Comparison of ENCODE assay signal across 9 cellular contexts in the genomic region with DNA sequence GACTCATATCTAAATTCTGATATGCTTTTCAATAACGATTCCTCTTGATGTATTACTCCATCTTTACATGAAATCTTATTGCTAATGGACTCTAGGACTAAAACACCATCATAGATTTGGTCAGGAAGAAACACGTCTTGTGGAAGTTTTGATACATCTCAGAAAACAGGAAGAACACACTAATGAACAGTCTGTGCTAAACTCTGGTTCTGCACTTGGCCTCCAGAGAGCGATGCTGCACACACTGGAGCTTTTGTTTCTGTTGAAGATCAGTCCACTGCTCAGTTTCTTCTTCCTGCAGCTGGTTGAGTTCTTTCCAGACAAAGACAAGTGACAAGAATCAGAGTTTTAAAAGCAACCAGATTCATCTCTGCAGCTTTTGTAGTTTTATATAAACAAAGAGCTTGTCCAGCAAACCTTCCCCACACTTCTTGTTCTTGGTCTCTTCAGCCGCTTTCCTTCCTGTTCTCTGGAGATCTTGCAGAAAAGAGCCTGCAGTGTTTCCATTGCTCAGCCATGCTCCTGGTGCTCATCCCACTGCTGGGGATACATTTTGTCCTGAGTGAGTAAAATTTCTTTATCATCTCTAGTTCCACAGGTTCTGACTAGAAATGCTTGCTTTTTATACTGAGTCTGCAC.
DNase-seq lines count a peak whose midpoint lies in the region; ATAC-seq, FAIRE-seq and TF ChIP-seq lines count a peak whose summit lies in the region.
"Had no signal": no experiment of that assay in that cellular context is flagged by ENCODE, and none has a peak within 500 bp of the region (broad histone marks: within the 10 kb centered on the region; RNA-seq: fewer than 3 reads in every experiment).

No MANE protein-coding gene starts in this region.

- H3K4me1 ChIP-seq in CD4-positive, CD25-positive, alpha-beta regulatory T cell (ENCODE audit: control insufficient read depth, insufficient read depth, low read length, poor library complexity, severe bottlenecking), result peaks cover 4% of the 10 kb centered on the region
- H3K4me1 ChIP-seq in HepG2 (ENCODE audit: insufficient read depth, low read length), result no peaks in the 10 kb centered on the region

- no peaks in the 10 kb centered on the region for H3K9me3 ChIP-seq in CD4-positive, CD25-positive, alpha-beta regulatory T cell (ENCODE audit: control insufficient read depth in 2 of 2, low read length in 2 of 2)
- H3K9me3 ChIP-seq in HepG2 (ENCODE audit: low read length), result no peaks in the 10 kb centered on the region

- H3K27me3 Mint-ChIP-seq in CD4-positive, CD25-positive, alpha-beta regulatory T cell, result peaks cover 25% of the 10 kb centered on the region
- no peaks in the 10 kb centered on the region for H3K27me3 Mint-ChIP-seq in activated T-helper 17 cell treated with anti-CD3 and anti-CD28 coated beads, Interleukin-2, amount 50 U/mL, for 72 hours

- H2AFZ ChIP-seq in HepG2 (ENCODE audit: low read length), result no peak overlapping the region

- H3K4me3 Mint-ChIP-seq in CD4-positive, CD25-positive, alpha-beta regulatory T cell, result peak overlapping the region; percentile 58 to 66 (median 62)
- H3K4me3 Mint-ChIP-seq in activated T-helper 17 cell treated with anti-CD3 and anti-CD28 coated beads, Interleukin-2, amount 50 U/mL, for 72 hours, result peak overlapping the region; percentile 67

- H3K27ac ChIP-seq in CD4-positive, CD25-positive, alpha-beta regulatory T cell (ENCODE audit: insufficient read depth, low read length, poor library complexity, severe bottlenecking), result no peak overlapping the region
- H3K27ac ChIP-seq in HepG2 (ENCODE audit: extremely low read length, insufficient read depth, low read length), result no peak overlapping the region

- no peaks in the 10 kb centered on the region for H3K79me2 ChIP-seq in HepG2 (ENCODE audit: insufficient read depth, low read length)

- H3K36me3 ChIP-seq in CD4-positive, CD25-positive, alpha-beta regulatory T cell (ENCODE audit: control insufficient read depth, insufficient read depth, low read length), result no peaks in the 10 kb centered on the region
- no peaks in the 10 kb centered on the region for H3K36me3 ChIP-seq in HepG2 (replicated peaks in 1 of 2; ENCODE audit: control insufficient read depth in 1 of 2, insufficient read depth in 2 of 2, low read length in 2 of 2)

- no peak for TF ChIP-seq POLR2A in HepG2 (IDR thresholded peaks at IDR 0.05; ENCODE audit: insufficient read depth in 1 of 2, low read depth in 2 of 2, low read length in 2 of 2)

- H3K4me2 ChIP-seq in HepG2 (ENCODE audit: low read depth, low read length), result no peak overlapping the region

- H3K4me3 ChIP-seq in CD4-positive, CD25-positive, alpha-beta regulatory T cell (ENCODE audit: low read depth, low read length), result peak overlapping the region; percentile 58
- H3K4me3 ChIP-seq in HepG2 (replicated peaks in 1 of 3; ENCODE audit: insufficient read depth in 1 of 3, low read depth in 2 of 3, low read length in 3 of 3), result no peak overlapping the region

- peaks cover 4 to 13% (median 8%) of the 10 kb centered on the region in 4 donors for H3K4me1 Mint-ChIP-seq in CD4-positive, CD25-positive, alpha-beta regulatory T cell
- no peaks in the 10 kb centered on the region for H3K4me1 Mint-ChIP-seq in activated T-helper 17 cell treated with anti-CD3 and anti-CD28 coated beads, Interleukin-2, amount 50 U/mL, for 72 hours

- H3K27ac Mint-ChIP-seq in CD4-positive, CD25-positive, alpha-beta regulatory T cell, result peak overlapping the region; percentile 1 to 92 (median 92)
- no peak overlapping the region for H3K27ac Mint-ChIP-seq in activated T-helper 17 cell treated with anti-CD3 and anti-CD28 coated beads, Interleukin-2, amount 50 U/mL, for 72 hours

- peaks cover 5% of the 10 kb centered on the region for H3K27me3 ChIP-seq in CD4-positive, CD25-positive, alpha-beta regulatory T cell (ENCODE audit: control insufficient read depth, insufficient read depth, low read length)
- no peaks in the 10 kb centered on the region for H3K27me3 ChIP-seq in HepG2 (ENCODE audit: control insufficient read depth in 1 of 2, insufficient read depth in 2 of 2, low read length in 2 of 2)

- peak in 1 of 3 donors; percentile 54 for DNase-seq in CD4-positive, CD25-positive, alpha-beta regulatory T cell
- DNase-seq in KG1 (lab: John Stamatoyannopoulos, UW) (peak; percentile 66), HepG2 (ENCODE audit: low spot score) (no peak), DMS53 treated with DMSO at 0.1 percent for 48 hours (lab: John Stamatoyannopoulos, UW; ENCODE audit: unreplicated experiment) (no peak), kidney tubule cell (ENCODE audit: low spot score) (no peak), NCI-H774 (lab: John Stamatoyannopoulos, UW) (no peak)

- H4K20me1 ChIP-seq in HepG2 (ENCODE audit: insufficient read depth, low read length), result no peaks in the 10 kb centered on the region

- TF ChIP-seq EP300 in HepG2 (IDR thresholded peaks at IDR 0.05; ENCODE audit: low read depth in 2 of 2, low read length in 2 of 2) (no peak), HepG2 (CRISPR knock-in tag; IDR thresholded peaks at IDR 0.05; ENCODE audit: borderline replicate concordance) (no peak)

- no peak for TF ChIP-seq RAD21 in HepG2 (CRISPR knock-in tag; IDR thresholded peaks at IDR 0.05)

- H3K9ac ChIP-seq in HepG2 (ENCODE audit: insufficient read depth, low read depth, low read length), result no peak overlapping the region

- no peak for TF ChIP-seq CTCF in HepG2 (CRISPR knock-in tag; IDR thresholded peaks at IDR 0.05)

- CTCF ChIA-PET in HepG2 (lab: Yijun Ruan, JAX; ENCODE audit: low intra/inter-chr PET ratio, low total read pairs), result no interaction called here

- WGBS in HepG2 (ENCODE audit: low lambda C conversion rate), result 14% methylated on average over 4 of the region's 4 CpGs

- peak; percentile 86 to 88 for ATAC-seq in CD4-positive, CD25-positive, alpha-beta regulatory T cell (ENCODE audit: low read depth in 2 of 2)
- ATAC-seq in activated T-helper 17 cell treated with anti-CD3 and anti-CD28 coated beads, Interleukin-2, amount 50 U/mL, for 72 hours (replicated peaks), result peak; percentile 60
- ATAC-seq in HepG2 (peak; percentile 59; the same call in 2 of the 3 replicates), HG02610 (IDR thresholded peaks at IDR 0.05; ENCODE audit: unreplicated experiment) (no peak)

- no TSS peak for BruUV-seq in HepG2 (replicated peaks; lab: Mats Ljungman, UMichigan)

- in situ Hi-C loops in HepG2 (cut with HindIII; ENCODE audit: extremely low pct_ligation_motif_present, low pct_unique_long_range_greater_than_20kb), result no loop called here

- no peaks in the 10 kb centered on the region for H3K36me3 Mint-ChIP-seq in CD4-positive, CD25-positive, alpha-beta regulatory T cell
- no peaks in the 10 kb centered on the region for H3K36me3 Mint-ChIP-seq in activated T-helper 17 cell treated with anti-CD3 and anti-CD28 coated beads, Interleukin-2, amount 50 U/mL, for 72 hours (ENCODE audit: low read depth)

- H3K9me3 Mint-ChIP-seq in CD4-positive, CD25-positive, alpha-beta regulatory T cell, result peaks cover 0 to 3% (median 0%) of the 10 kb centered on the region in 7 donors
- H3K9me3 Mint-ChIP-seq in activated T-helper 17 cell treated with anti-CD3 and anti-CD28 coated beads, Interleukin-2, amount 50 U/mL, for 72 hours, result no peaks in the 10 kb centered on the region

- POLR2A ChIA-PET in HepG2 (lab: Yijun Ruan, JAX), result no interaction called here

- FAIRE-seq in HepG2 (lab: Jason Lieb, UNC), result peak; percentile 80
- FAIRE-seq: colon had no signal

- intact Hi-C loops in HepG2 (cut with micrococcal nuclease; ENCODE audit: unreplicated experiment), result no loop called here

TF ChIP-seq in HepG2, 621 proteins besides CTCF, POLR2A, EP300 and RAD21:
- no peak for TF ChIP-seq ZNF747 (CRISPR knock-in tag; IDR thresholded peaks at IDR 0.05; ENCODE audit: borderline replicate concordance)
- TF ChIP-seq ETV5 (CRISPR knock-in tag; IDR thresholded peaks at IDR 0.05; ENCODE audit: borderline replicate concordance), result no peak
- TF ChIP-seq SYNCRIP (IDR thresholded peaks at IDR 0.05; ENCODE audit: insufficient read depth, low read depth, low read length), result no peak
- TF ChIP-seq ZMYM3 (CRISPR knock-in tag; IDR thresholded peaks at IDR 0.05), result no peak
- no peak for TF ChIP-seq MAFK (conservative IDR thresholded peaks at IDR 0.05 in 1 of 2, IDR thresholded peaks at IDR 0.05 in 1 of 2; ENCODE audit: low read length in 2 of 2)
- no peak for TF ChIP-seq PCBP2 (optimal IDR thresholded peaks at IDR 0.05; ENCODE audit: low read depth, low read length, poor library complexity, severe bottlenecking)
